8 cellular contexts compared by ENCODE assay signal in the genomic region with DNA sequence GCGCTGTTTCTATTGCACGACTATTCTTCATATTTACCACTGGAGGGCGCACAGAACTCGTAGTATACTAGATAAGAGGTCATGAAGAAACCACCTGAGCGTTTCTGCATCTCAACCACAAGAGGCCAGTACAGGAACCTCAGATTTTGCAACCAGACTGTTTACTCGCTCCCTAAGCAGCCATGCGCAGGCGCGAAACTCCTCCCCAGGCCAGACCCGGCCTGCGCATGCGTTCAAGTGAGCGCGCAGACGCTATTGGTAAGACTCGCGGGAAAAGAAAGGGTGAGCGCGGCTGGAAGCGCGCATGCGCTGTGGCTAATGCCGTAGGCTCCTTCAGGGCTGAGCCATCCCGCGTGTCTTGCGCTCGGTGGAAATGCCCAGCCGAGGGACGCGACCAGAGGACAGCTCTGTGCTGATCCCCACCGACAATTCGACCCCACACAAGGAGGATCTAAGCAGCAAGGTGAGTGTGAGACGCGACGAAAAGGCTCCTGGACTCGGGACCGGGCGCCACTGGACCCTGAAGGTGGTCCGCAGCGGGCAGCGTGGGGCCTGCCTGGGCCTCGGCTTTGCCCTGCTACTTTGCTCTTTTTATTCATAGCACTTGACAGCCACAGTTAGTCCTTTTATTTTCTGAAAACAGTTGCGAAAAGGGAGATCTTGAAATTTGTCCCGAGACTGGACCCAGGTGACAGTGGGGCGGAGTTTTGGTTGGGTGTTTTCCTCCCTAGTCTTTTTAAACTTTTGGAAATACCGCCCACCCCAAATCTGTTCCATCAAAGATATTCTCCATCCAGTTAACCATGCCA.
A peak's percentile ranks its signal among the peaks of the same experiment; 100 is the strongest.
DNase-seq lines count a peak whose midpoint lies in the region; ATAC-seq and TF ChIP-seq lines count a peak whose summit lies in the region.

A gene (plus strand): TSS at position 312 of the 809 bp plus-strand sequence. CDS start 4,674 bp downstream, outside the sequence.

- H4K20me1 ChIP-seq in OCI-LY1 (ENCODE audit: insufficient read depth, low read length) = no peaks in the 10 kb centered on the region

- peak within 1 kb of the TSS; percentile 38; the same call in 1 of the 2 replicates for H2AFZ ChIP-seq in OCI-LY1 (ENCODE audit: low read length)

- H3K4me3 ChIP-seq in OCI-LY1 (ENCODE audit: low read depth, low read length, poor library complexity, severe bottlenecking) = peak within 1 kb of the TSS; percentile 91

- H3K79me2 ChIP-seq in OCI-LY1 (ENCODE audit: insufficient read depth, low read length) = peaks cover 27% of the 10 kb centered on the region

- H3K9me3 ChIP-seq in OCI-LY1 (ENCODE audit: low read length) = no peaks in the 10 kb centered on the region

- peak; percentile 98 for TF ChIP-seq CTCF in OCI-LY1 (IDR thresholded peaks at IDR 0.05; ENCODE audit: low read length)

- H3K36me3 ChIP-seq in OCI-LY1 (ENCODE audit: insufficient read depth, low read length) = peaks cover 21% of the 10 kb centered on the region

- peak; percentile 99 for DNase-seq in DMS114 treated with DMSO at 0.1 percent for 48 hours (lab: John Stamatoyannopoulos, UW; ENCODE audit: unreplicated experiment)
- DNase-seq in HuH-7 (ENCODE audit: low spot score) = peak; percentile 97
- peak; percentile 99 for DNase-seq in activated CD8-positive, alpha-beta memory T cell treated with anti-CD3 and anti-CD28 coated beads, Interleukin-2, amount 50 U/mL, for 48 hours
- peak; percentile 100 for DNase-seq in epidermal melanocyte (ENCODE audit: insufficient read length, low spot score)
- peak; percentile 99 for DNase-seq in middle frontal gyrus (ENCODE audit: extremely low spot score, low spot score)
- DNase-seq in stimulated activated CD8-positive, alpha-beta memory T cell treated with anti-CD3 and anti-CD28 coated beads, Interleukin-2, amount 100 ng/mL, for 48 hours (ENCODE audit: low read depth in 2 of 2) = peak; percentile 95 to 97

- no peaks in the 10 kb centered on the region for H3F3A ChIP-seq in OCI-LY1 (ENCODE audit: insufficient read depth, low read length)

- ATAC-seq in GM21515 (IDR thresholded peaks at IDR 0.05; ENCODE audit: unreplicated experiment) = peak; percentile 91

- peak within 1 kb of the TSS; percentile 88 for H3K4me2 ChIP-seq in OCI-LY1 (ENCODE audit: low read length)

- no peaks in the 10 kb centered on the region for H3K9me2 ChIP-seq in OCI-LY1 (ENCODE audit: low read depth, low read length)

- H3K27me3 ChIP-seq in OCI-LY1 (ENCODE audit: insufficient read depth, low read length) = no peaks in the 10 kb centered on the region

- H3K9ac ChIP-seq in OCI-LY1 (ENCODE audit: low read length) = peak within 1 kb of the TSS; percentile 94

- peaks cover 34% of the 10 kb centered on the region for H3K4me1 ChIP-seq in OCI-LY1 (ENCODE audit: insufficient read depth, low read length, severe bottlenecking)

- peak within 1 kb of the TSS; percentile 16 for H3K27ac ChIP-seq in OCI-LY1 (ENCODE audit: low read depth, low read length, poor library complexity, severe bottlenecking)

Comparison
In these comparisons a context has a peak if more than half of its experiments do, and no peak if none do; other contexts are left out.
1. Peak in every context shown above with its lines: DNase-seq, ATAC-seq, H3K4me3 ChIP-seq and H3K27ac ChIP-seq.